Comparison of ENCODE assay signal across 15 cellular contexts in genomic region chr1:15954316-15954715, GRCh38. TPM values are rescaled to one million over a fixed set of nuclear protein-coding genes. Genes with fewer than 3 reads are reported as not detected.
DNase-seq lines count a peak whose midpoint lies in the region; ATAC-seq and TF ChIP-seq lines count a peak whose summit lies in the region.
"Had no signal": no experiment of that assay in that cellular context is flagged by ENCODE, and none has a peak within 500 bp of the region (broad histone marks: within the 10 kb centered on the region; RNA-seq: fewer than 3 reads in every experiment).

No MANE protein-coding gene starts in this region.

- H3K4me3 ChIP-seq in esophagus muscularis mucosa, result no peak overlapping the region

- intact Hi-C loops in esophagus muscularis mucosa (cut with DNase I), result loop anchor here (5.0 kb wide), 1 partner anchor 122 kb away; no protein-coding TSS in a partner anchor

- H3K36me3 Mint-ChIP-seq in T-helper 1 cell treated with Interleukin-12 subunit alpha and Interleukin-12 subunit beta and Interleukin-4 antibody, amounts not matched to agents 30 μg/mL and 1 μg/mL, for 36 hours (ENCODE audit: low read depth), result peaks cover 24% of the 10 kb centered on the region
- H3K36me3 Mint-ChIP-seq in T-helper 17 cell (ENCODE audit: low read depth), result peaks cover 8% of the 10 kb centered on the region
- H3K36me3 Mint-ChIP-seq in stimulated activated effector memory CD8-positive, alpha-beta T cell treated with anti-CD3 and anti-CD28 coated beads, Interleukin-12 subunit alpha, Interleukin-12 subunit beta, amount 100 ng/mL, for 72 hours, result peaks cover 67% of the 10 kb centered on the region

- peaks cover 73% of the 10 kb centered on the region for H3K4me1 Mint-ChIP-seq in T-helper 1 cell treated with Interleukin-12 subunit alpha and Interleukin-12 subunit beta and Interleukin-4 antibody, amounts not matched to agents 30 μg/mL and 1 μg/mL, for 36 hours (ENCODE audit: low read depth)
- H3K4me1 Mint-ChIP-seq in T-helper 17 cell, result peaks cover 77% of the 10 kb centered on the region
- peaks cover 96% of the 10 kb centered on the region for H3K4me1 Mint-ChIP-seq in stimulated activated effector memory CD8-positive, alpha-beta T cell treated with anti-CD3 and anti-CD28 coated beads, Interleukin-12 subunit alpha, Interleukin-12 subunit beta, amount 100 ng/mL, for 72 hours

- H3K36me3 ChIP-seq in esophagus muscularis mucosa, result peaks cover 0 to 5% (median 2%) of the 10 kb centered on the region in 4 donors

- TF ChIP-seq POLR2A in esophagus muscularis mucosa (IDR thresholded peaks at IDR 0.05; ENCODE audit: low read depth) (no peak), GM18505 (IDR thresholded peaks at IDR 0.05; ENCODE audit: borderline replicate concordance, extremely low read depth, insufficient read depth, insufficient read length) (no peak)

- no peaks in the 10 kb centered on the region for H3K27me3 Mint-ChIP-seq in T-helper 1 cell treated with Interleukin-12 subunit alpha and Interleukin-12 subunit beta and Interleukin-4 antibody, amounts not matched to agents 30 μg/mL and 1 μg/mL, for 36 hours (ENCODE audit: low read depth)
- H3K27me3 Mint-ChIP-seq in T-helper 17 cell, result no peaks in the 10 kb centered on the region
- H3K27me3 Mint-ChIP-seq: naive thymus-derived CD8-positive, alpha-beta T cell had no signal

- no peak for TF ChIP-seq CTCF in esophagus muscularis mucosa (IDR thresholded peaks at IDR 0.05)

- H3K9me3 ChIP-seq in T-helper 17 cell (ENCODE audit: control insufficient read depth, low read length, poor library complexity, severe bottlenecking) (no peaks in the 10 kb centered on the region), esophagus muscularis mucosa (no peaks in the 10 kb centered on the region)

- TF ChIP-seq EP300 in esophagus muscularis mucosa (IDR thresholded peaks at IDR 0.05), result no peak

- 100% methylated on average over 2 of the region's 3 CpGs for WGBS in esophagus muscularis mucosa

- H3K27ac ChIP-seq in esophagus muscularis mucosa (replicated peaks in 1 of 4), result peak overlapping the region; percentile 35 to 96 (median 72)

- H3K4me1 ChIP-seq in esophagus muscularis mucosa, result peaks cover 72 to 88% (median 86%) of the 10 kb centered on the region in 4 donors

- H3K27ac Mint-ChIP-seq in T-helper 1 cell treated with Interleukin-12 subunit alpha and Interleukin-12 subunit beta and Interleukin-4 antibody, amounts not matched to agents 30 μg/mL and 1 μg/mL, for 36 hours, result peak overlapping the region; percentile 50
- H3K27ac Mint-ChIP-seq in T-helper 17 cell, result peak overlapping the region; percentile 16
- H3K27ac Mint-ChIP-seq in stimulated activated effector memory CD8-positive, alpha-beta T cell treated with anti-CD3 and anti-CD28 coated beads, Interleukin-12 subunit alpha, Interleukin-12 subunit beta, amount 100 ng/mL, for 72 hours, result peak overlapping the region; percentile 94

- H3K4me3 Mint-ChIP-seq in T-helper 1 cell treated with Interleukin-12 subunit alpha and Interleukin-12 subunit beta and Interleukin-4 antibody, amounts not matched to agents 30 μg/mL and 1 μg/mL, for 36 hours, result no peak overlapping the region
- no peak overlapping the region for H3K4me3 Mint-ChIP-seq in T-helper 17 cell
- H3K4me3 Mint-ChIP-seq in stimulated activated effector memory CD8-positive, alpha-beta T cell treated with anti-CD3 and anti-CD28 coated beads, Interleukin-12 subunit alpha, Interleukin-12 subunit beta, amount 100 ng/mL, for 72 hours, result no peak overlapping the region

- H3K9me3 Mint-ChIP-seq in T-helper 1 cell treated with Interleukin-12 subunit alpha and Interleukin-12 subunit beta and Interleukin-4 antibody, amounts not matched to agents 30 μg/mL and 1 μg/mL, for 36 hours, result no peaks in the 10 kb centered on the region
- H3K9me3 Mint-ChIP-seq in stimulated activated effector memory CD8-positive, alpha-beta T cell treated with anti-CD3 and anti-CD28 coated beads, Interleukin-12 subunit alpha, Interleukin-12 subunit beta, amount 100 ng/mL, for 72 hours, result no peaks in the 10 kb centered on the region
- H3K9me3 Mint-ChIP-seq: naive thymus-derived CD8-positive, alpha-beta T cell had no signal

- DNase-seq in T-helper 1 cell, result no peak
- no peak for DNase-seq in T-helper 17 cell
- DNase-seq in esophagus muscularis mucosa (ENCODE audit: extremely low spot score), result no peak
- no peak for DNase-seq in stimulated activated effector memory CD8-positive, alpha-beta T cell treated with anti-CD3 and anti-CD28 coated beads, Interleukin-12 subunit alpha, Interleukin-12 subunit beta, amount 100 ng/mL, for 72 hours (ENCODE audit: low spot score in 2 of 2)
- no peak for DNase-seq in GDM1 (lab: John Stamatoyannopoulos, UW)
- no peak for DNase-seq in NK-92 treated with Interleukin-12 subunit alpha and Interleukin-12 subunit beta, amount 100 ng/mL, for 24 hours (lab: John Stamatoyannopoulos, UW)
- DNase-seq: activated CD4-positive, alpha-beta T cell treated with anti-CD3 and anti-CD28 coated beads for 1 hour; naive thymus-derived CD8-positive, alpha-beta T cell; PC-3; retina; stimulated activated CD4-positive, alpha-beta T cell treated with anti-CD3 and anti-CD28 coated beads, Interleukin-2, amount 100 ng/mL, for 24 hours had no signal

- no peak for ATAC-seq in T-helper 17 cell
- ATAC-seq in stimulated activated effector memory CD8-positive, alpha-beta T cell treated with anti-CD3 and anti-CD28 coated beads, Interleukin-12 subunit alpha, Interleukin-12 subunit beta, amount 100 ng/mL, for 72 hours, result no peak
- ATAC-seq in GM18505 (IDR thresholded peaks at IDR 0.05; ENCODE audit: unreplicated experiment), result no peak
- ATAC-seq: naive thymus-derived CD8-positive, alpha-beta T cell; PC-3 had no signal

- no peaks in the 10 kb centered on the region for H3K27me3 ChIP-seq in esophagus muscularis mucosa

RNA-seq across cellular contexts. Expression of gene ZBTB17, which starts 21.6 kb away (rescaled TPM):
- total RNA-seq in T-helper 17 cell (10 to 100 TPM; 71.7 to 99.0 TPM), esophagus muscularis mucosa (10 to 100 TPM; 29.5 to 40.8 (median 34.6) TPM)

RNA-seq across cellular contexts. Expression of gene SRARP, which starts 49.7 kb away (rescaled TPM):
- not detected for total RNA-seq in T-helper 17 cell
- not detected for total RNA-seq in esophagus muscularis mucosa
- total RNA-seq: A673; H4; naive thymus-derived CD8-positive, alpha-beta T cell; PC-3 had no signal

Comparison
In these comparisons a context has a peak if more than half of its experiments do, and no peak if none do; other contexts are left out.
1. H3K27ac Mint-ChIP-seq: peak in every context shown above with its lines; median percentile 94 in stimulated activated effector memory CD8-positive, alpha-beta T cell treated with anti-CD3 and anti-CD28 coated beads, Interleukin-12 subunit alpha, Interleukin-12 subunit beta, amount 100 ng/mL, for 72 hours; 50 in T-helper 1 cell treated with Interleukin-12 subunit alpha and Interleukin-12 subunit beta and Interleukin-4 antibody, amounts not matched to agents 30 μg/mL and 1 μg/mL, for 36 hours; 16 in T-helper 17 cell.